In genomic region chr10:4343798-4344370, GRCh38 we compare ENCODE assay signal across 15 cellular contexts.
DNase-seq lines count a peak whose midpoint lies in the region; ATAC-seq and TF ChIP-seq lines count a peak whose summit lies in the region.
"Had no signal": no experiment of that assay in that cellular context is flagged by ENCODE, and none has a peak within 500 bp of the region (broad histone marks: within the 10 kb centered on the region; RNA-seq: fewer than 3 reads in every experiment).

No MANE protein-coding gene starts in this region.

- no peaks in the 10 kb centered on the region for H3K36me3 Mint-ChIP-seq in stimulated activated naive CD8-positive, alpha-beta T cell treated with anti-CD3 and anti-CD28 coated beads, Interleukin-15, Interleukin-2, amounts not matched to agents 100 ng/mL and 50 ng/mL, for 24 hours (ENCODE audit: low read depth)
- H3K36me3 Mint-ChIP-seq in nephron (ENCODE audit: low read depth) (no peaks in the 10 kb centered on the region), glutamatergic neuron (ENCODE audit: unreplicated experiment) (no peaks in the 10 kb centered on the region)
- H3K36me3 Mint-ChIP-seq in activated CD8-positive, alpha-beta memory T cell treated with anti-CD3 and anti-CD28 coated beads, Interleukin-2, amount 10 ng/mL, durations not matched to agents 7 days and 5 days = peaks cover 2% of the 10 kb centered on the region

- H3K9me3 Mint-ChIP-seq in stimulated activated naive CD8-positive, alpha-beta T cell treated with anti-CD3 and anti-CD28 coated beads, Interleukin-15, Interleukin-2, amounts not matched to agents 100 ng/mL and 50 ng/mL, for 24 hours = peaks cover 5% of the 10 kb centered on the region
- H3K9me3 Mint-ChIP-seq in stimulated activated naive CD8-positive, alpha-beta T cell treated with anti-CD3 and anti-CD28 coated beads, Interleukin-15, amount 100 ng/mL, for 72 hours = no peaks in the 10 kb centered on the region
- peaks cover 3% of the 10 kb centered on the region for H3K9me3 Mint-ChIP-seq in nephron
- peaks cover 2% of the 10 kb centered on the region for H3K9me3 Mint-ChIP-seq in activated CD8-positive, alpha-beta memory T cell treated with anti-CD3 and anti-CD28 coated beads, Interleukin-2, amount 10 ng/mL, durations not matched to agents 7 days and 5 days (ENCODE audit: low read depth)
- no peaks in the 10 kb centered on the region for H3K9me3 Mint-ChIP-seq in glutamatergic neuron (ENCODE audit: unreplicated experiment)
- H3K9me3 Mint-ChIP-seq: activated T-helper 2 cell treated with anti-CD3 and anti-CD28 coated beads, Interferon-gamma antibody, Interleukin-2, Interleukin-4, amounts not matched to agents 10 μg/mL and 5 μg/mL and 100 μg/mL, durations not matched to agents 14 hours and 24 hours and 36 hours had no signal

- CTCF ChIA-PET in activated CD8-positive, alpha-beta memory T cell treated with anti-CD3 and anti-CD28 coated beads, Interleukin-2, amount 10 ng/mL, durations not matched to agents 7 days and 5 days (lab: Charles Lee) = no interaction called here

- H3K4me3 Mint-ChIP-seq in stimulated activated naive CD8-positive, alpha-beta T cell treated with anti-CD3 and anti-CD28 coated beads, Interleukin-15, Interleukin-2, amounts not matched to agents 100 ng/mL and 50 ng/mL, for 24 hours = no peak overlapping the region
- no peak overlapping the region for H3K4me3 Mint-ChIP-seq in stimulated activated naive CD8-positive, alpha-beta T cell treated with anti-CD3 and anti-CD28 coated beads, Interleukin-15, amount 100 ng/mL, for 72 hours
- H3K4me3 Mint-ChIP-seq in nephron (peak overlapping the region in 1 of 3 experiments; percentile 12), glutamatergic neuron (ENCODE audit: unreplicated experiment) (no peak overlapping the region)
- H3K4me3 Mint-ChIP-seq in activated CD8-positive, alpha-beta memory T cell treated with anti-CD3 and anti-CD28 coated beads, Interleukin-2, amount 10 ng/mL, durations not matched to agents 7 days and 5 days = no peak overlapping the region
- H3K4me3 Mint-ChIP-seq: activated B cell treated with CpG ODN at 0.5 μM for 24 hours had no signal

- TF ChIP-seq CTCF in dorsolateral prefrontal cortex (IDR thresholded peaks at IDR 0.05 in 54 of 56, conservative IDR thresholded peaks at IDR 0.05 in 2 of 56; ENCODE audit: low read depth in 1 of 56, partially characterized antibody in 56 of 56) = no peak
- no peak for TF ChIP-seq CTCF in nephron (IDR thresholded peaks at IDR 0.05; ENCODE audit: unreplicated experiment in 3 of 3)
- no peak for TF ChIP-seq CTCF in glutamatergic neuron (IDR thresholded peaks at IDR 0.05; ENCODE audit: partially characterized antibody, unreplicated experiment)

- intact Hi-C loops in dorsolateral prefrontal cortex (cut with DNase I) = no loop called here

- peak overlapping the region; percentile 50 for H3K27ac Mint-ChIP-seq in stimulated activated naive CD8-positive, alpha-beta T cell treated with anti-CD3 and anti-CD28 coated beads, Interleukin-15, Interleukin-2, amounts not matched to agents 100 ng/mL and 50 ng/mL, for 24 hours
- peak overlapping the region in 1 of 2 donors; percentile 14 for H3K27ac Mint-ChIP-seq in stimulated activated naive CD8-positive, alpha-beta T cell treated with anti-CD3 and anti-CD28 coated beads, Interleukin-15, amount 100 ng/mL, for 72 hours
- H3K27ac Mint-ChIP-seq in nephron (peak overlapping the region; percentile 33 to 92 (median 50)), glutamatergic neuron (ENCODE audit: unreplicated experiment) (no peak overlapping the region)
- H3K27ac Mint-ChIP-seq in activated CD8-positive, alpha-beta memory T cell treated with anti-CD3 and anti-CD28 coated beads, Interleukin-2, amount 10 ng/mL, durations not matched to agents 7 days and 5 days = no peak overlapping the region
- H3K27ac Mint-ChIP-seq: activated B cell treated with CpG ODN at 0.5 μM for 24 hours had no signal

- peak overlapping the region in 5 of 59 donors; percentile 1 to 21 (median 6) for H3K4me3 ChIP-seq in dorsolateral prefrontal cortex
- H3K4me3 ChIP-seq: left lung, tibial nerve had no signal

- H3K27ac ChIP-seq in dorsolateral prefrontal cortex = peak overlapping the region in 50 of 59 donors; percentile 6 to 87 (median 69)

- ATAC-seq in stimulated activated naive CD8-positive, alpha-beta T cell treated with anti-CD3 and anti-CD28 coated beads, Interleukin-15, amount 100 ng/mL, for 72 hours = no peak
- ATAC-seq in activated CD8-positive, alpha-beta memory T cell treated with anti-CD3 and anti-CD28 coated beads, Interleukin-2, amount 10 ng/mL, durations not matched to agents 7 days and 5 days = no peak

- DNase-seq in stimulated activated naive CD8-positive, alpha-beta T cell treated with anti-CD3 and anti-CD28 coated beads, Interleukin-15, amount 100 ng/mL, for 72 hours = no peak
- DNase-seq in dorsolateral prefrontal cortex (no peak), glutamatergic neuron (no peak), mesenteric fat pad (ENCODE audit: low spot score) (no peak), globus pallidus (ENCODE audit: low spot score) (no peak)
- DNase-seq in activated CD8-positive, alpha-beta memory T cell treated with anti-CD3 and anti-CD28 coated beads, Interleukin-2, amount 10 ng/mL, durations not matched to agents 7 days and 5 days = no peak
- DNase-seq: activated B cell treated with CpG ODN at 0.5 μM for 24 hours, AML-193, NCI-H524 treated with DMSO at 0.1 percent for 48 hours, SHP77 treated with DMSO at 0.1 percent for 48 hours had no signal

- H3K4me1 Mint-ChIP-seq in stimulated activated naive CD8-positive, alpha-beta T cell treated with anti-CD3 and anti-CD28 coated beads, Interleukin-15, Interleukin-2, amounts not matched to agents 100 ng/mL and 50 ng/mL, for 24 hours (ENCODE audit: low read depth) = peaks cover 25% of the 10 kb centered on the region
- peaks cover 13% of the 10 kb centered on the region for H3K4me1 Mint-ChIP-seq in stimulated activated naive CD8-positive, alpha-beta T cell treated with anti-CD3 and anti-CD28 coated beads, Interleukin-15, amount 100 ng/mL, for 72 hours
- H3K4me1 Mint-ChIP-seq in nephron (peaks cover 32% of the 10 kb centered on the region), glutamatergic neuron (ENCODE audit: low read depth, unreplicated experiment) (no peaks in the 10 kb centered on the region)
- peaks cover 11% of the 10 kb centered on the region for H3K4me1 Mint-ChIP-seq in activated CD8-positive, alpha-beta memory T cell treated with anti-CD3 and anti-CD28 coated beads, Interleukin-2, amount 10 ng/mL, durations not matched to agents 7 days and 5 days
- H3K4me1 Mint-ChIP-seq: activated B cell treated with CpG ODN at 0.5 μM for 24 hours had no signal

- H3K27me3 ChIP-seq in dorsolateral prefrontal cortex = peaks cover 0 to 3% (median 0%) of the 10 kb centered on the region in 45 donors
- H3K27me3 ChIP-seq: left lung, tibial nerve had no signal

- H3K27me3 Mint-ChIP-seq in stimulated activated naive CD8-positive, alpha-beta T cell treated with anti-CD3 and anti-CD28 coated beads, Interleukin-15, Interleukin-2, amounts not matched to agents 100 ng/mL and 50 ng/mL, for 24 hours = peaks cover 3% of the 10 kb centered on the region
- H3K27me3 Mint-ChIP-seq in stimulated activated naive CD8-positive, alpha-beta T cell treated with anti-CD3 and anti-CD28 coated beads, Interleukin-15, amount 100 ng/mL, for 72 hours = peaks cover 15% of the 10 kb centered on the region
- H3K27me3 Mint-ChIP-seq in nephron (ENCODE audit: low read depth) = no peaks in the 10 kb centered on the region
- no peaks in the 10 kb centered on the region for H3K27me3 Mint-ChIP-seq in activated CD8-positive, alpha-beta memory T cell treated with anti-CD3 and anti-CD28 coated beads, Interleukin-2, amount 10 ng/mL, durations not matched to agents 7 days and 5 days
- H3K27me3 Mint-ChIP-seq in glutamatergic neuron (ENCODE audit: unreplicated experiment) = no peaks in the 10 kb centered on the region

Comparison
In these comparisons a context has a peak if more than half of its experiments do, and no peak if none do; other contexts are left out.
1. H3K27ac Mint-ChIP-seq: peak in stimulated activated naive CD8-positive, alpha-beta T cell treated with anti-CD3 and anti-CD28 coated beads, Interleukin-15, Interleukin-2, amounts not matched to agents 100 ng/mL and 50 ng/mL, for 24 hours (single experiment) and nephron (3 of 3); none in activated CD8-positive, alpha-beta memory T cell treated with anti-CD3 and anti-CD28 coated beads, Interleukin-2, amount 10 ng/mL, durations not matched to agents 7 days and 5 days (single experiment) and glutamatergic neuron (single experiment).